15 cellular contexts compared by ENCODE assay signal in genomic region chr1:167544447-167544846, GRCh38. TPM values are rescaled to one million over a fixed set of nuclear protein-coding genes. Genes with fewer than 3 reads are reported as not detected.
DNase-seq lines count a peak whose midpoint lies in the region; ATAC-seq and TF ChIP-seq lines count a peak whose summit lies in the region.
"Had no signal": no experiment of that assay in that cellular context is flagged by ENCODE, and none has a peak within 500 bp of the region (broad histone marks: within the 10 kb centered on the region; RNA-seq: fewer than 3 reads in every experiment).

No MANE protein-coding gene starts in this region.

- peak; percentile 31; the same call in 1 of the 3 replicates for ATAC-seq in DND-41 (ENCODE audit: insufficient read depth, low read depth)
- peak; percentile 80 for ATAC-seq in foreskin keratinocyte
- ATAC-seq in GM21390 (IDR thresholded peaks at IDR 0.05; ENCODE audit: unreplicated experiment): no peak
- no peak for ATAC-seq in GM19467 (IDR thresholded peaks at IDR 0.05; ENCODE audit: unreplicated experiment)

- no peaks in the 10 kb centered on the region for H3K79me2 ChIP-seq in DND-41 (ENCODE audit: insufficient read depth, low read length)

- H3K27me3 ChIP-seq in DND-41 (ENCODE audit: insufficient read depth, low read length, poor library complexity) (no peaks in the 10 kb centered on the region), foreskin keratinocyte (no peaks in the 10 kb centered on the region)
- H3K27me3 ChIP-seq: esophagus muscularis mucosa had no signal

- H3K4me3 ChIP-seq in DND-41 (ENCODE audit: low read depth in 1 of 2, low read length in 2 of 2): no peak overlapping the region
- no peak overlapping the region for H3K4me3 ChIP-seq in HEK293 (ENCODE audit: low read depth, low read length)
- H3K4me3 ChIP-seq: esophagus muscularis mucosa had no signal

- H3K4me2 ChIP-seq in DND-41 (ENCODE audit: insufficient read depth, low read length): no peak overlapping the region

- H2AFZ ChIP-seq in DND-41 (ENCODE audit: low read depth, low read length): no peak overlapping the region

- H3K9ac ChIP-seq in DND-41 (ENCODE audit: low read depth, low read length): no peak overlapping the region

- H3K4me1 ChIP-seq in DND-41 (ENCODE audit: insufficient read depth, low read length): no peaks in the 10 kb centered on the region
- no peaks in the 10 kb centered on the region for H3K4me1 ChIP-seq in HEK293 (ENCODE audit: control insufficient read depth, insufficient read depth, low read length)
- H3K4me1 ChIP-seq in foreskin keratinocyte: peaks cover 8% of the 10 kb centered on the region

- no peak for DNase-seq in DND-41
- peak; percentile 87 for DNase-seq in foreskin keratinocyte
- no peak for DNase-seq in COLO668 (lab: John Stamatoyannopoulos, UW; ENCODE audit: unreplicated experiment)
- no peak for DNase-seq in NCI-H1092 (lab: John Stamatoyannopoulos, UW)
- DNase-seq: cortex of kidney, kidney, NCI-H2029, NCI-H526, posterior cingulate gyrus had no signal

- POLR2A ChIA-PET in HEK293 (lab: Yijun Ruan, JAX): no interaction called here

- no peak for TF ChIP-seq CTCF in DND-41 (IDR thresholded peaks at IDR 0.05; ENCODE audit: borderline replicate concordance, extremely low read depth, low read length, poor library complexity, severe bottlenecking)
- no peak for TF ChIP-seq CTCF in HEK293 (tag by site-specific recombination; IDR thresholded peaks at IDR 0.05)
- TF ChIP-seq CTCF in VCaP (conservative IDR thresholded peaks at IDR 0.05): no peak
- no peak for TF ChIP-seq CTCF in foreskin keratinocyte (conservative IDR thresholded peaks at IDR 0.05)

- no peaks in the 10 kb centered on the region for H4K20me1 ChIP-seq in DND-41 (ENCODE audit: insufficient read depth, low read length)

- H3K9me3 ChIP-seq in DND-41 (ENCODE audit: insufficient read depth, low read length, severe bottlenecking) (no peaks in the 10 kb centered on the region), HEK293 (ENCODE audit: control insufficient read depth, insufficient read depth, low read depth, low read length) (no peaks in the 10 kb centered on the region)
- H3K9me3 ChIP-seq: esophagus muscularis mucosa had no signal

- H3K27ac ChIP-seq in DND-41 (ENCODE audit: low read length) (no peak overlapping the region), HEK293 (ENCODE audit: extremely low read depth, low read depth, low read length) (no peak overlapping the region), VCaP (peak overlapping the region; percentile 76), foreskin keratinocyte (no peak overlapping the region)
- H3K27ac ChIP-seq: esophagus muscularis mucosa had no signal

- CTCF ChIA-PET in HEK293 (lab: Yijun Ruan, JAX): interaction anchor here (0.9 kb wide), 1 partner anchor 11 kb away, joined by 3 read pairs; no protein-coding TSS in a partner anchor

- peaks cover 23% of the 10 kb centered on the region for H3K36me3 ChIP-seq in DND-41 (ENCODE audit: insufficient read depth, low read length)
- H3K36me3 ChIP-seq in HEK293 (ENCODE audit: control insufficient read depth in 2 of 2, insufficient read depth in 1 of 2, low read length in 2 of 2): peaks cover 4 to 50% of the 10 kb centered on the region in 2 experiments; a peak in 2 of 3 replicates

TF ChIP-seq in HEK293, 187 proteins besides CTCF, POLR2A, EP300 and RAD21:
- TF ChIP-seq ZNF777 (tag by site-specific recombination; IDR thresholded peaks at IDR 0.05; ENCODE audit: borderline replicate concordance): no peak
- TF ChIP-seq SCRT1 (tag by site-specific recombination; IDR thresholded peaks at IDR 0.05; ENCODE audit: borderline replicate concordance): peak; percentile 88
- no peak for TF ChIP-seq ZNF658 (tag by site-specific recombination; IDR thresholded peaks at IDR 0.05)
- no peak for TF ChIP-seq ZSCAN16 (tag by site-specific recombination; IDR thresholded peaks at IDR 0.05)
- TF ChIP-seq YY2 (tag by site-specific recombination; IDR thresholded peaks at IDR 0.05): no peak
- TF ChIP-seq ZNF549 (tag by site-specific recombination; IDR thresholded peaks at IDR 0.05): no peak
- TF ChIP-seq OSR2 (tag by site-specific recombination; IDR thresholded peaks at IDR 0.05): no peak
- TF ChIP-seq SCRT2 (tag by site-specific recombination; IDR thresholded peaks at IDR 0.05): peak; percentile 98

RNA-seq across cellular contexts. Expression of gene CREG1, which starts 9.1 kb away (rescaled TPM):
- total RNA-seq in foreskin keratinocyte: 15.7 and 19.9 TPM in 2 replicates
- 12.8 and 19.1 TPM in 2 replicates for polyA plus RNA-seq in foreskin keratinocyte

RNA-seq across cellular contexts. Expression of gene CD247, which starts 26.1 kb away (rescaled TPM):
- total RNA-seq in foreskin keratinocyte: 0.14 TPM in 1 of 2 replicates, not detected in the other
- polyA plus RNA-seq in foreskin keratinocyte: not detected in 2 replicates
- total RNA-seq: RPMI7951 had no signal

Comparison
In these comparisons a context has a peak if more than half of its experiments do, and no peak if none do; other contexts are left out.
1. ATAC-seq: peak in DND-41 (single experiment) and foreskin keratinocyte (single experiment); none in GM21390 (single experiment) and GM19467 (single experiment).
2. DNase-seq: peak in foreskin keratinocyte (2 of 2); none in DND-41 (single experiment), COLO668 (single experiment) and NCI-H1092 (single experiment).